23 cellular contexts compared by ENCODE assay signal in the genomic region with DNA sequence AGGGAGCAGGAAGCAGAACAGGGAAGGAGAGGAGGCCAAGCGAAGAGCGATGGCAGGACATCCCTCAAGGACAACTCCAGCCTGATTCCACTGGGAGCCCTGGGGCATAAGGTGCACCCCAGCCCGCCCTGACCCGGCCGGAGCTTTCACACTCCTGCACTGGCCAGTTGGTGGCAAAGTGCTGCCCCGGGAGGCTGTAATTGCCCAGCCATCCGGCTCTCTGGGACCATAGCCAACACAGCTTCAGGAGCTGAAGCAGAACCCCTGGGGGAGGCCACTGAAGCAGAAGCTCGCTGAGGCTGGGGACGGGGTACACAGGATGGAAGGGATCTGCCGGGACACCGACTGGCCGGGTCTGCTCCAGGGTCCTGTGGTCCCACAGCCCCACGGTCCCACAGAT. TPM values are rescaled to one million over a fixed set of nuclear protein-coding genes. Genes with fewer than 3 reads are reported as not detected.
A peak's percentile ranks its signal among the peaks of the same experiment; 100 is the strongest.
DNase-seq lines count a peak whose midpoint lies in the region; ATAC-seq and FAIRE-seq lines count a peak whose summit lies in the region.
"Had no signal": no experiment of that assay in that cellular context is flagged by ENCODE, and none has a peak within 500 bp of the region (broad histone marks: within the 10 kb centered on the region; RNA-seq: fewer than 3 reads in every experiment).

No MANE protein-coding gene starts in this region.

- DNase-seq in NCI-H1092 treated with DMSO at 0.1 percent for 48 hours (lab: John Stamatoyannopoulos, UW) = peak; percentile 10
- DNase-seq in NCI-H1092 (lab: John Stamatoyannopoulos, UW) = no peak
- DNase-seq in MG63 = peak; percentile 26
- DNase-seq in medulla oblongata (ENCODE audit: extremely low spot score) = peak; percentile 16
- DNase-seq in HUDEP-2 (lab: John Stamatoyannopoulos, UW; ENCODE audit: unreplicated experiment in 76 of 76) = no peak
- no peak for DNase-seq in NCI-H774 (lab: John Stamatoyannopoulos, UW)
- DNase-seq in GM19239 (ENCODE audit: insufficient read length, low spot score) = no peak
- DNase-seq: ACHN; CD4-positive, alpha-beta memory T cell; IMR-90; NCI-H1436; NCI-H1930; NCI-H226; NCI-H510A treated with DMSO at 0.1 percent for 48 hours; NCI-H82; OCI-M1; SHP77 treated with DMSO at 0.1 percent for 48 hours; SW 1271; T-helper 17 cell had no signal

- no peak for ATAC-seq in HG02798 (IDR thresholded peaks at IDR 0.05; ENCODE audit: poor library complexity, unreplicated experiment)
- ATAC-seq: T-helper 17 cell had no signal

- no peaks in the 10 kb centered on the region for H3K36me3 ChIP-seq in MG63
- H3K36me3 ChIP-seq: BLaER1 treated with 17β-estradiol and CSF1 and Interleukin-3, amounts not matched to agents 10 nM and 100 nM; HAP-1 had no signal

- FAIRE-seq in GM19239 (lab: Jason Lieb, UNC) = no peak

- no peaks in the 10 kb centered on the region for H3K27me3 ChIP-seq in MG63
- H3K27me3 ChIP-seq: BLaER1 treated with 17β-estradiol and CSF1 and Interleukin-3, amounts not matched to agents 10 nM and 100 nM had no signal

- H3K9me3 ChIP-seq in MG63 = no peaks in the 10 kb centered on the region
- H3K9me3 ChIP-seq: HAP-1 had no signal

- no peak overlapping the region for H3K4me3 ChIP-seq in MG63
- H3K4me3 ChIP-seq: BLaER1 treated with 17β-estradiol and CSF1 and Interleukin-3, amounts not matched to agents 10 nM and 100 nM; HAP-1; SK-N-MC had no signal

RNA-seq across cellular contexts. Expression of a gene that starts 41.9 kb away (rescaled TPM):
- 2.3 and 8.2 TPM in 2 replicates for total RNA-seq in MG63 (2014; rRNA removed; shearing (Covaris generic); ENCODE audit: low replicate concordance)

Comparison
In these comparisons a context has a peak if more than half of its experiments do, and no peak if none do; other contexts are left out.
1. DNase-seq: peak in NCI-H1092 treated with DMSO at 0.1 percent for 48 hours (single experiment), MG63 (single experiment) and medulla oblongata (single experiment); none in NCI-H1092 (single experiment), HUDEP-2 (0 of 76), NCI-H774 (single experiment) and GM19239 (single experiment).